ENCODE assay signal across 14 cellular contexts in genomic region chr5:52783226-52783959, GRCh38. TPM values are rescaled to one million over a fixed set of nuclear protein-coding genes. Genes with fewer than 3 reads are reported as not detected.
DNase-seq lines count a peak whose midpoint lies in the region; ATAC-seq and TF ChIP-seq lines count a peak whose summit lies in the region.
"Had no signal": no experiment of that assay in that cellular context is flagged by ENCODE, and none has a peak within 500 bp of the region (broad histone marks: within the 10 kb centered on the region; RNA-seq: fewer than 3 reads in every experiment).

No MANE protein-coding gene starts in this region.

- no peaks in the 10 kb centered on the region for H3K36me3 Mint-ChIP-seq in GM23338 (ENCODE audit: low read depth)
- H3K36me3 Mint-ChIP-seq: activated naive CD8-positive, alpha-beta T cell treated with anti-CD3 and anti-CD28 coated beads for 36 hours had no signal

- H4K20me1 ChIP-seq in GM23338 (replicated peaks; ENCODE audit: insufficient read depth) (no peaks in the 10 kb centered on the region), hepatocyte (ENCODE audit: insufficient read depth, poor library complexity, severe bottlenecking) (no peaks in the 10 kb centered on the region)
- H4K20me1 ChIP-seq: BLaER1 treated with 17β-estradiol and CSF1 and Interleukin-3, amounts not matched to agents 10 nM and 100 nM had no signal

- peaks cover 5% of the 10 kb centered on the region; the same call in 2 of the 3 replicates for H3K4me1 Mint-ChIP-seq in GM23338

- H3F3A ChIP-seq in GM23338 (replicated peaks; ENCODE audit: low read depth): 0 out of 2 replicates have a peak, but pooled peaks cover under 1% of the 10 kb centered on the region

- TF ChIP-seq CTCF in AG10803 (conservative IDR thresholded peaks at IDR 0.05; ENCODE audit: low read length) (no peak), astrocyte of the spinal cord (IDR thresholded peaks at IDR 0.05; ENCODE audit: low read depth, low read length) (no peak), ovary (IDR thresholded peaks at IDR 0.05) (no peak), GM23338 (conservative IDR thresholded peaks at IDR 0.05; ENCODE audit: low read depth in 2 of 2) (no peak), hepatocyte (IDR thresholded peaks at IDR 0.05; ENCODE audit: poor library complexity) (no peak)

- no peak for TF ChIP-seq POLR2A in ovary (IDR thresholded peaks at IDR 0.05)

- H3K9me3 Mint-ChIP-seq in GM23338: no peaks in the 10 kb centered on the region
- H3K9me3 Mint-ChIP-seq: activated naive CD8-positive, alpha-beta T cell treated with anti-CD3 and anti-CD28 coated beads for 36 hours; nephron had no signal

- H3K9me3 ChIP-seq in ovary: no peaks in the 10 kb centered on the region
- no peaks in the 10 kb centered on the region for H3K9me3 ChIP-seq in hepatocyte (ENCODE audit: low read depth)

- H2AFZ ChIP-seq in GM23338 (no peak overlapping the region), hepatocyte (no peak overlapping the region)

- DNase-seq in AG10803 (ENCODE audit: low read depth) (peak; percentile 87), astrocyte of the spinal cord (ENCODE audit: low read depth, low spot score) (peak; percentile 23), kidney tubule cell (ENCODE audit: low spot score) (peak; percentile 74), ovary (no peak), iPS-NIHi7 (ENCODE audit: extremely low spot score) (no peak), GM23338 (ENCODE audit: low spot score) (no peak), hepatocyte (ENCODE audit: low spot score) (no peak)
- DNase-seq: activated naive CD8-positive, alpha-beta T cell treated with anti-CD3 and anti-CD28 coated beads for 36 hours; effector CD8-positive, alpha-beta T cell; NCI-H2081 treated with DMSO at 0.1 percent for 48 hours; stimulated activated CD4-positive, alpha-beta T cell treated with anti-CD3 and anti-CD28 coated beads, Interleukin-12 subunit alpha, Interleukin-12 subunit beta, amount 100 ng/mL, for 4 hours had no signal

- H3K27me3 ChIP-seq in ovary (no peaks in the 10 kb centered on the region), GM23338 (ENCODE audit: insufficient read depth) (no peaks in the 10 kb centered on the region), hepatocyte (no peaks in the 10 kb centered on the region)

- TF ChIP-seq RAD21 in Ishikawa (IDR thresholded peaks at IDR 0.05; ENCODE audit: low read depth): no peak

- TF ChIP-seq EP300 in Ishikawa (IDR thresholded peaks at IDR 0.05; ENCODE audit: borderline replicate concordance): no peak
- TF ChIP-seq EP300 in ovary (IDR thresholded peaks at IDR 0.05): no peak

- H3K4me1 ChIP-seq in ovary (ENCODE audit: insufficient read depth) (no peaks in the 10 kb centered on the region), GM23338 (ENCODE audit: insufficient read depth) (no peaks in the 10 kb centered on the region), hepatocyte (ENCODE audit: insufficient read depth) (no peaks in the 10 kb centered on the region)

- H3K9me2 ChIP-seq in GM23338 (ENCODE audit: insufficient read depth) (no peaks in the 10 kb centered on the region; the same call in 1 of the 2 replicates), hepatocyte (replicated peaks; ENCODE audit: insufficient read depth) (no peaks in the 10 kb centered on the region)

- no peak overlapping the region for H3K4me3 Mint-ChIP-seq in GM23338
- H3K4me3 Mint-ChIP-seq: activated naive CD8-positive, alpha-beta T cell treated with anti-CD3 and anti-CD28 coated beads for 36 hours; nephron had no signal

- ATAC-seq in GM23338: no peak

- H3K4me3 ChIP-seq in AG10803 (ENCODE audit: low read length) (no peak overlapping the region), astrocyte of the spinal cord (ENCODE audit: low read depth, low read length) (no peak overlapping the region), ovary (no peak overlapping the region), GM23338 (no peak overlapping the region), hepatocyte (no peak overlapping the region)
- H3K4me3 ChIP-seq: BLaER1 treated with 17β-estradiol and CSF1 and Interleukin-3, amounts not matched to agents 10 nM and 100 nM had no signal

- no peak overlapping the region for H3K27ac Mint-ChIP-seq in GM23338
- H3K27ac Mint-ChIP-seq: activated naive CD8-positive, alpha-beta T cell treated with anti-CD3 and anti-CD28 coated beads for 36 hours; nephron had no signal

- in situ Hi-C loops in astrocyte of the spinal cord (cut with HindIII; ENCODE audit: low sequenced_read_pairs): no loop called here

- H3K27ac ChIP-seq in ovary (no peak overlapping the region), GM23338 (ENCODE audit: low read depth) (no peak overlapping the region), hepatocyte (no peak overlapping the region)
- H3K27ac ChIP-seq: BLaER1 treated with 17β-estradiol and CSF1 and Interleukin-3, amounts not matched to agents 10 nM and 100 nM had no signal

- 68 to 83% (median 81%) methylated on average over 2 of the region's 2 CpGs for WGBS in ovary, 3 donors
- WGBS in hepatocyte (ENCODE audit: low lambda C conversion rate, missing lambda C conversion rate): 81% methylated on average over 2 of the region's 2 CpGs

- peaks cover 6% of the 10 kb centered on the region for H3K27me3 Mint-ChIP-seq in GM23338 (ENCODE audit: insufficient read depth, low read depth, poor library complexity)
- H3K27me3 Mint-ChIP-seq: activated naive CD8-positive, alpha-beta T cell treated with anti-CD3 and anti-CD28 coated beads for 36 hours had no signal

- H3K4me2 ChIP-seq in GM23338 (no peak overlapping the region), hepatocyte (no peak overlapping the region)

- intact Hi-C loops in ovary (cut with DNase I): no loop called here

- H3K36me3 ChIP-seq in ovary (no peaks in the 10 kb centered on the region), GM23338 (ENCODE audit: insufficient read depth) (no peaks in the 10 kb centered on the region), hepatocyte (replicated peaks; ENCODE audit: insufficient read depth, low read depth) (no peaks in the 10 kb centered on the region)
- H3K36me3 ChIP-seq: BLaER1 treated with 17β-estradiol and CSF1 and Interleukin-3, amounts not matched to agents 10 nM and 100 nM had no signal

- H3K79me2 ChIP-seq in GM23338 (replicated peaks; ENCODE audit: insufficient read depth): no peaks in the 10 kb centered on the region
- H3K79me2 ChIP-seq in hepatocyte: no peaks in the 10 kb centered on the region

TF ChIP-seq in Ishikawa, 13 proteins besides CTCF, POLR2A, EP300 and RAD21:
- TF ChIP-seq ZBTB7A (IDR thresholded peaks at IDR 0.05; ENCODE audit: low read depth): no peak
- TF ChIP-seq, protein P1, sequence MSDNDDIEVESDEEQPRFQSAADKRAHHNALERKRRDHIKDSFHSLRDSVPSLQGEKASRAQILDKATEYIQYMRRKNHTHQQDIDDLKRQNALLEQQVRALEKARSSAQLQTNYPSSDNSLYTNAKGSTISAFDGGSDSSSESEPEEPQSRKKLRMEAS (IDR thresholded peaks at IDR 0.05): no peak
- 0 out of 2 replicates have a peak, but pooled peaks have one; percentile 35 for TF ChIP-seq CEBPB (IDR thresholded peaks at IDR 0.05)

TF ChIP-seq in GM23338, 12 proteins besides CTCF, POLR2A, EP300 and RAD21 (continues in another document):
- no peak for TF ChIP-seq CREB1 (CRISPR knock-in tag; IDR thresholded peaks at IDR 0.05; ENCODE audit: low read depth)

RNA-seq across cellular contexts. Expression of gene ITGA1, which starts 4.3 kb away (rescaled TPM):
- total RNA-seq in ovary: 10 to 100 TPM; 10.4 to 17.1 (median 14.7) TPM
- polyA plus RNA-seq in ovary: 10 to 100 TPM in 1 of 2 donors, 1 to 10 TPM in 1; 4.9 to 41.2 TPM
- 4.9 and 12.0 TPM in 2 replicates for total RNA-seq in GM23338 (2014; rRNA removed; shearing (Covaris generic))
- 1.8 and 2.6 TPM in 2 replicates for polyA plus RNA-seq in GM23338 (2016; fragmentation: Nextera tagmentation; extraction: Ambion mirVana)
- 40.3 and 46.9 TPM in 2 replicates for total RNA-seq in hepatocyte
- 13.4 and 15.0 TPM in 2 replicates for polyA plus RNA-seq in hepatocyte

RNA-seq across cellular contexts. Expression of gene PELO, which starts 4.3 kb away (rescaled TPM):
- 10 to 100 TPM in 6 of 7 donors, 1 to 10 TPM in 1; 7.9 to 19.0 (median 11.8) TPM for total RNA-seq in ovary
- polyA plus RNA-seq in ovary: 10 to 100 TPM in 1 of 2 donors, 1 to 10 TPM in 1; 6.3 to 18.4 TPM
- total RNA-seq in GM23338 (2014; rRNA removed; shearing (Covaris generic)): 15.2 and 15.6 TPM in 2 replicates
- 13.6 and 13.8 TPM in 2 replicates for polyA plus RNA-seq in GM23338 (2016; fragmentation: Nextera tagmentation; extraction: Ambion mirVana)
- 21.9 and 24.3 TPM in 2 replicates for total RNA-seq in hepatocyte
- 27.0 and 28.2 TPM in 2 replicates for polyA plus RNA-seq in hepatocyte

Comparison
In these comparisons a context has a peak if more than half of its experiments do, and no peak if none do; other contexts are left out.
1. DNase-seq: peak in AG10803 (single experiment), astrocyte of the spinal cord (single experiment) and kidney tubule cell (single experiment); none in ovary (0 of 5), iPS-NIHi7 (single experiment), GM23338 (single experiment) and hepatocyte (single experiment).